18 cellular contexts compared by ENCODE assay signal in the genomic region with DNA sequence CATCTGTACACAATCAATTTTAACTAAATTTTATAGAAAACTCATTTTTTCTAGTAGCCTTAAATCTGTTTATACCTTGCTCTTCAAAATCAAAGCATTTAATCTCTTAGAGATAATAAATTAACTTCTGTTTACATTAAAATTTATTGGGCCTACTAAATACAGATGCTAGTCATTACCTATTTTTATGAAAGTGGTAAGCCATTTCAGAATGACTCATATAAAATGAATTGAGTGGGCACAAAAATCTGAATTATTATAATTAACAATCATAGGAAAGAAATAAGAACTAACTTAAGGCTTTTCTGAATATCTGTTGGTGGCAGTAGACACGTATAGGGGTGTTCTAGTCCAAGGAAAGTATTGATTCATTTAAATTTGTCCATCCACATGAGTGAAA.
DNase-seq lines count a peak whose midpoint lies in the region; ATAC-seq, FAIRE-seq and TF ChIP-seq lines count a peak whose summit lies in the region.
"Had no signal": no experiment of that assay in that cellular context is flagged by ENCODE, and none has a peak within 500 bp of the region (broad histone marks: within the 10 kb centered on the region; RNA-seq: fewer than 3 reads in every experiment).

No MANE protein-coding gene starts in this region.

- H3K9me3 ChIP-seq in GM12878 (replicated peaks; ENCODE audit: control insufficient read depth, insufficient read depth, low read length) (no peaks in the 10 kb centered on the region), parathyroid adenoma (ENCODE audit: control insufficient read depth, low read length) (no peaks in the 10 kb centered on the region), trophoblast cell (ENCODE audit: insufficient read depth, low read depth, low read length) (no peaks in the 10 kb centered on the region)
- H3K9me3 ChIP-seq: HAP-1 had no signal

- H4K8ac ChIP-seq in trophoblast cell (ENCODE audit: low read depth, low read length): no peak overlapping the region

- H2AFZ ChIP-seq in GM12878 (ENCODE audit: control insufficient read depth, low read depth, low read length) (no peak overlapping the region), parathyroid adenoma (peak overlapping the region; percentile 56), trophoblast cell (ENCODE audit: insufficient read depth, low read length, poor library complexity) (no peak overlapping the region)

- H3K79me2 ChIP-seq in GM12878 (ENCODE audit: control insufficient read depth, insufficient read depth, low read length) (no peaks in the 10 kb centered on the region), parathyroid adenoma (peaks cover 3% of the 10 kb centered on the region), trophoblast cell (ENCODE audit: control insufficient read depth, insufficient read depth, low read length, poor library complexity) (no peaks in the 10 kb centered on the region)

- no peak overlapping the region for H2BK12ac ChIP-seq in trophoblast cell (ENCODE audit: low read length)

- TF ChIP-seq RAD21 in GM12878 (IDR thresholded peaks at IDR 0.05; ENCODE audit: insufficient read depth, low read depth, low read length): no peak

- RAD21 ChIA-PET in GM12878 (lab: Charles Lee; ENCODE audit: unreplicated experiment): no interaction called here

- no peak for FAIRE-seq in GM12878 (lab: Jason Lieb, UNC)
- FAIRE-seq: GM12892, H54 had no signal

- SMC1A ChIA-PET in GM12878 (lab: Charles Lee; ENCODE audit: uncharacterized antibody, unreplicated experiment): no interaction called here

- TF ChIP-seq CTCF in VCaP (conservative IDR thresholded peaks at IDR 0.05) (no peak), GM12878 (IDR thresholded peaks at IDR 0.05 in 2 of 3, conservative IDR thresholded peaks at IDR 0.05 in 1 of 3; ENCODE audit: control insufficient read depth in 2 of 3, extremely low read depth in 1 of 3, insufficient read depth in 1 of 3, low read depth in 3 of 3, low read length in 3 of 3) (no peak), parathyroid adenoma (IDR thresholded peaks at IDR 0.05) (no peak)

- H2BK120ac ChIP-seq in trophoblast cell (ENCODE audit: insufficient read depth, low read length, poor library complexity): no peak overlapping the region

- peak overlapping the region; percentile 21 for H3K27ac ChIP-seq in VCaP
- no peak overlapping the region for H3K27ac ChIP-seq in GM12878 (ENCODE audit: control insufficient read depth, insufficient read depth)
- H3K27ac ChIP-seq in parathyroid adenoma: peak overlapping the region; percentile 99
- no peak overlapping the region for H3K27ac ChIP-seq in trophoblast cell (ENCODE audit: low read depth, low read length)

- TF ChIP-seq POLR2A in GM12878 (IDR thresholded peaks at IDR 0.05; ENCODE audit: low read depth, low read length): no peak

- H3K4ac ChIP-seq in trophoblast cell (ENCODE audit: low read depth, low read length): no peak overlapping the region

- no peak overlapping the region for H4K12ac ChIP-seq in trophoblast cell (ENCODE audit: low read depth, low read length)

- intact Hi-C loops in GM12878 (cut with micrococcal nuclease; ENCODE audit: unreplicated experiment): loop anchor here (10.0 kb wide), 1 partner anchor 228 kb away; no protein-coding TSS in a partner anchor

- H3K4me1 ChIP-seq in GM12878 (ENCODE audit: control insufficient read depth, insufficient read depth, low read length): no peaks in the 10 kb centered on the region
- peaks cover 72% of the 10 kb centered on the region for H3K4me1 ChIP-seq in parathyroid adenoma
- no peaks in the 10 kb centered on the region for H3K4me1 ChIP-seq in trophoblast cell (ENCODE audit: control insufficient read depth in 1 of 2, insufficient read depth in 2 of 2, low read length in 2 of 2)
- H3K4me1 ChIP-seq: HAP-1 had no signal

- BruUV-seq in GM12878 (replicated peaks; lab: Mats Ljungman, UMichigan): no TSS peak

- H3K4me3 ChIP-seq in GM12878: no peak overlapping the region
- H3K4me3 ChIP-seq in parathyroid adenoma (ENCODE audit: low read depth, low read length): no peak overlapping the region
- no peak overlapping the region for H3K4me3 ChIP-seq in trophoblast cell (ENCODE audit: low read depth, low read length)
- H3K4me3 ChIP-seq: HAP-1 had no signal

- CTCF ChIA-PET in GM12878 (lab: Yijun Ruan, JAX): interaction anchor here (2.6 kb wide), 1 partner anchor 11 kb away, joined by 8 read pairs; no protein-coding TSS in a partner anchor

- H2AK5ac ChIP-seq in trophoblast cell (ENCODE audit: low read length): no peak overlapping the region

- no peak overlapping the region for H4K91ac ChIP-seq in trophoblast cell (ENCODE audit: low read depth, low read length)

- no peak overlapping the region for H3K18ac ChIP-seq in trophoblast cell (ENCODE audit: low read length)

- no peak overlapping the region for H3K14ac ChIP-seq in trophoblast cell (ENCODE audit: low read length)

- no peak overlapping the region for H3K23ac ChIP-seq in trophoblast cell (ENCODE audit: low read length)

- H3K27me3 ChIP-seq in GM12878 (replicated peaks in 1 of 2; ENCODE audit: control insufficient read depth in 2 of 2, insufficient read depth in 2 of 2, low read length in 1 of 2) (no peaks in the 10 kb centered on the region), parathyroid adenoma (ENCODE audit: control insufficient read depth, insufficient read depth, low read length) (no peaks in the 10 kb centered on the region), trophoblast cell (ENCODE audit: insufficient read depth, low read length) (no peaks in the 10 kb centered on the region)

- H2BK5ac ChIP-seq in trophoblast cell (ENCODE audit: low read depth, low read length, poor library complexity): no peak overlapping the region

- no peaks in the 10 kb centered on the region for H4K20me1 ChIP-seq in GM12878 (ENCODE audit: control insufficient read depth, insufficient read depth)

- H3K9ac ChIP-seq in GM12878 (ENCODE audit: control insufficient read depth, insufficient read depth, low read length): no peak overlapping the region
- no peak overlapping the region for H3K9ac ChIP-seq in parathyroid adenoma
- H3K9ac ChIP-seq in trophoblast cell (ENCODE audit: low read length): no peak overlapping the region

- in situ Hi-C loops in GM12878 (cut with MboI): no loop called here

- ATAC-seq in GM12878: no peak

- no peaks in the 10 kb centered on the region for H3K79me1 ChIP-seq in trophoblast cell (ENCODE audit: low read length)

- no peak for TF ChIP-seq EP300 in GM12878 (IDR thresholded peaks at IDR 0.05; ENCODE audit: borderline replicate concordance in 1 of 2, control insufficient read depth in 1 of 2, low read depth in 2 of 2, low read length in 2 of 2)

- DNase-seq in GM12878 (ENCODE audit: low read depth, low spot score) (no peak), trophoblast cell (no peak)
- no peak for DNase-seq in stimulated activated CD4-positive, alpha-beta T cell treated with anti-CD3 and anti-CD28 coated beads, Interleukin-2, amount 100 ng/mL, for 24 hours
- DNase-seq in activated effector memory CD4-positive, alpha-beta T cell treated with anti-CD3 and anti-CD28 coated beads, Interleukin-2, amount 50 U/mL, for 16 hours: no peak
- DNase-seq: C1 segment of cervical spinal cord; Calu3; CD4-positive, alpha-beta memory T cell; COR-L47; DMS53; DMS79 treated with DMSO at 0.1 percent for 48 hours; GF-D8; GOT3; HFFc6 had no signal

- no peaks in the 10 kb centered on the region for H3K36me3 ChIP-seq in GM12878 (ENCODE audit: control insufficient read depth in 2 of 2, insufficient read depth in 2 of 2, low read length in 1 of 2)
- H3K36me3 ChIP-seq in parathyroid adenoma (ENCODE audit: control insufficient read depth, insufficient read depth, low read length): no peaks in the 10 kb centered on the region
- H3K36me3 ChIP-seq in trophoblast cell (ENCODE audit: control insufficient read depth in 1 of 2, insufficient read depth in 2 of 2, low read length in 2 of 2): no peaks in the 10 kb centered on the region
- H3K36me3 ChIP-seq: HAP-1 had no signal

- no peak overlapping the region for H3K4me2 ChIP-seq in GM12878 (ENCODE audit: control insufficient read depth, insufficient read depth)
- no peak overlapping the region for H3K4me2 ChIP-seq in parathyroid adenoma (ENCODE audit: low read length)
- H3K4me2 ChIP-seq in trophoblast cell (ENCODE audit: low read length): no peak overlapping the region

- WGBS in GM12878 (ENCODE audit: insufficient coverage, insufficient replicate concordance, low lambda C conversion rate, missing lambda C conversion rate): 0% methylated on average over 1 of the region's 1 CpG
- WGBS in trophoblast cell (ENCODE audit: extremely low coverage, insufficient coverage, insufficient read length): no CpG with 5 or more reads among the region's 1 CpG

- POLR2A ChIA-PET in GM12878 (lab: Charles Lee): no interaction called here

TF ChIP-seq in GM12878, 131 proteins besides CTCF, POLR2A, EP300 and RAD21 (continues in another document):
- TF ChIP-seq HDGF (IDR thresholded peaks at IDR 0.05) (no peak), HDAC2 (IDR thresholded peaks at IDR 0.05) (no peak), TCF3 (IDR thresholded peaks at IDR 0.05; ENCODE audit: borderline replicate concordance, insufficient read depth, low read depth, low read length) (no peak)
- TF ChIP-seq, protein P1, sequence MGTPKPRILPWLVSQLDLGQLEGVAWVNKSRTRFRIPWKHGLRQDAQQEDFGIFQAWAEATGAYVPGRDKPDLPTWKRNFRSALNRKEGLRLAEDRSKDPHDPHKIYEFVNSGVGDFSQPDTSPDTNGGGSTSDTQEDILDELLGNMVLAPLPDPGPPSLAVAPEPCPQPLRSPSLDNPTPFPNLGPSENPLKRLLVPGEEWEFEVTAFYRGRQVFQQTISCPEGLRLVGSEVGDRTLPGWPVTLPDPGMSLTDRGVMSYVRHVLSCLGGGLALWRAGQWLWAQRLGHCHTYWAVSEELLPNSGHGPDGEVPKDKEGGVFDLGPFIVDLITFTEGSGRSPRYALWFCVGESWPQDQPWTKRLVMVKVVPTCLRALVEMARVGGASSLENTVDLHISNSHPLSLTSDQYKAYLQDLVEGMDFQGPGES (IDR thresholded peaks at IDR 0.05): no peak
- TF ChIP-seq, protein P2, sequence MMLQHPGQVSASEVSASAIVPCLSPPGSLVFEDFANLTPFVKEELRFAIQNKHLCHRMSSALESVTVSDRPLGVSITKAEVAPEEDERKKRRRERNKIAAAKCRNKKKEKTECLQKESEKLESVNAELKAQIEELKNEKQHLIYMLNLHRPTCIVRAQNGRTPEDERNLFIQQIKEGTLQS (IDR thresholded peaks at IDR 0.05; ENCODE audit: borderline replicate concordance, extremely low read depth, low read depth, low read length): no peak

Comparison
In these comparisons a context has a peak if more than half of its experiments do, and no peak if none do; other contexts are left out.
1. H3K27ac ChIP-seq: peak in VCaP (single experiment) and parathyroid adenoma (single experiment); none in GM12878 (single experiment) and trophoblast cell (single experiment).